ENCODE assay signal across 24 cellular contexts in the genomic region with DNA sequence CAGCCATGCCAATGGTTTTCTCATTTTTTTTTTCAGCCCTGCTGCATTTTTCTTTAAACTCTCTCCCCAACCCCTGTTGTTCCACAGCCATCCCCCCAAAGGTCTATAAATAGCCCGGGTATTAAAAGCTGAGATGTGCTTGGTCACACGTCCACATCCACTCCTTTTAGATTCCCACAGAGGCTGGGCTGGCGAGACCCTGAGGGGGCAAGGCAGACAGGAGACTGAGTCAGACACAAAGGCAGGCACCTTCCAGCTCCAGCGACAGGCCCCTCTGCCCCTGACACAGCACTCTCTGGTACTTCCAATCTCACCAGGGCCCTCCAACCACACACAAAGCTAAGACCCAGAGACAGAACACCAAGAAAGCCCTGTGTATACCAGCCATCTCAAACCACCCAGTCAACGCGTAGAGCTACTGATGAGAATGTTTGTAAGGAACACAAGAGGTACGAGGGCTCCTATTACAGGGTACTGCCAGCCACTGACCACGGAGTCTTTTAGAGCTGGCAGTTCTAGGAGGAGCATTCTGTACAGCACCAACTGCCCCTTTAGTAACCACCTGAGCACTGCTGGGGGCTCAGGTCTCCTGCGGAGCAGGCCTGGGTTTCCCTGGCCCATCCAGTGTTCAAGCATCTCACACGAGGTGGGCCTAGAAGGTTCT.
A peak's percentile ranks its signal among the peaks of the same experiment; 100 is the strongest.
DNase-seq lines count a peak whose midpoint lies in the region; ATAC-seq and TF ChIP-seq lines count a peak whose summit lies in the region.
"Had no signal": no experiment of that assay in that cellular context is flagged by ENCODE, and none has a peak within 500 bp of the region (broad histone marks: within the 10 kb centered on the region; RNA-seq: fewer than 3 reads in every experiment).

No MANE protein-coding gene starts in this region.

- TF ChIP-seq POLR2A in heart left ventricle (IDR thresholded peaks at IDR 0.05) = no peak

- ATAC-seq in heart left ventricle = peak in 2 of 4 donors; percentile 25 to 36
- no peak for ATAC-seq in Right ventricle myocardium inferior
- no peak for ATAC-seq in HG02852 (IDR thresholded peaks at IDR 0.05; ENCODE audit: unreplicated experiment)
- ATAC-seq: natural killer cell had no signal

- H3K27me3 ChIP-seq in heart left ventricle (no peaks in the 10 kb centered on the region), endodermal cell (ENCODE audit: control insufficient read depth, insufficient read depth, low read length, poor library complexity, severe bottlenecking) (no peaks in the 10 kb centered on the region)
- H3K27me3 ChIP-seq: Peyer's patch, sigmoid colon, transverse colon had no signal

- peaks cover 0 to 26% (median 14%) of the 10 kb centered on the region in 9 donors for H3K36me3 ChIP-seq in heart left ventricle
- peaks cover 36% of the 10 kb centered on the region for H3K36me3 ChIP-seq in endodermal cell (ENCODE audit: control insufficient read depth, insufficient read depth, low read length)
- H3K36me3 ChIP-seq: transverse colon had no signal

- H3K4me1 ChIP-seq in heart left ventricle (peaks cover 0 to 71% (median 25%) of the 10 kb centered on the region in 12 donors), endodermal cell (ENCODE audit: control insufficient read depth, insufficient read depth, low read length) (no peaks in the 10 kb centered on the region)
- H3K4me1 ChIP-seq: HAP-1 had no signal

- intact Hi-C loops in heart left ventricle (cut with DNase I) (no loop called here), Right ventricle myocardium inferior (cut with DNase I) (no loop called here)

- H3K27me3 Mint-ChIP-seq in endodermal cell (ENCODE audit: insufficient read depth) = no peaks in the 10 kb centered on the region
- H3K27me3 Mint-ChIP-seq in neural crest cell (ENCODE audit: low read depth) = no peaks in the 10 kb centered on the region

- H3K27ac ChIP-seq in heart left ventricle = peak overlapping the region in 10 of 12 donors; percentile 7 to 83 (median 56)
- H3K27ac ChIP-seq in endodermal cell (ENCODE audit: low read depth, low read length) = peak overlapping the region; percentile 22
- H3K27ac ChIP-seq: C4-2B, Peyer's patch, sigmoid colon, transverse colon had no signal

- WGBS in heart left ventricle, 4 donors = 56 to 73% (median 67%) methylated on average over 8 to 10 of the region's 10 CpGs
- 84 to 97% methylated on average over 5 to 10 of the region's 10 CpGs for WGBS in endodermal cell (ENCODE audit: insufficient coverage in 1 of 2, insufficient read length in 1 of 2), 2 experiments

- H3K36me3 Mint-ChIP-seq in endodermal cell (ENCODE audit: low read depth) (peaks cover 14% of the 10 kb centered on the region), neural crest cell (ENCODE audit: low read depth) (peaks cover 15% of the 10 kb centered on the region)
- H3K36me3 Mint-ChIP-seq: activated naive CD8-positive, alpha-beta T cell; natural killer cell had no signal

- TF ChIP-seq CTCF in heart left ventricle (IDR thresholded peaks at IDR 0.05) (no peak), endodermal cell (conservative IDR thresholded peaks at IDR 0.05) (no peak), neural crest cell (conservative IDR thresholded peaks at IDR 0.05) (no peak)

- H3K9me3 ChIP-seq in heart left ventricle (peaks cover 0 to 8% (median 0%) of the 10 kb centered on the region in 12 donors), endodermal cell (ENCODE audit: control insufficient read depth, low read length) (peaks cover 13% of the 10 kb centered on the region)
- H3K9me3 ChIP-seq: HAP-1, Peyer's patch, sigmoid colon, transverse colon had no signal

- H3K4me1 Mint-ChIP-seq in endodermal cell (peaks cover 12% of the 10 kb centered on the region), neural crest cell (peaks cover 27% of the 10 kb centered on the region)
- H3K4me1 Mint-ChIP-seq: natural killer cell had no signal

- no peaks in the 10 kb centered on the region for H3K9me3 Mint-ChIP-seq in endodermal cell
- H3K9me3 Mint-ChIP-seq in neural crest cell = peaks cover 7% of the 10 kb centered on the region
- H3K9me3 Mint-ChIP-seq: natural killer cell had no signal

- DNase-seq in heart left ventricle (no peak), Right ventricle myocardium inferior (ENCODE audit: missing footprints) (no peak), endodermal cell (peak; percentile 46), neural crest cell (ENCODE audit: low read depth, low spot score) (no peak), NCI-H1694 (lab: John Stamatoyannopoulos, UW) (no peak), retina (no peak), GF-D8 (lab: John Stamatoyannopoulos, UW) (no peak)
- DNase-seq: activated CD4-positive, alpha-beta T cell treated with anti-CD3 and anti-CD28 coated beads for 4 hours; Calu3; effector CD4-positive, alpha-beta T cell; foreskin fibroblast; natural killer cell; NCI-H146; NCI-H2171 treated with DMSO at 0.1 percent for 48 hours; NCI-H524 treated with DMSO at 0.1 percent for 48 hours; Peyer's patch; sigmoid colon; stimulated activated CD8-positive, alpha-beta memory T cell treated with anti-CD3 and anti-CD28 coated beads, Interleukin-4, amount 100 ng/mL, for 48 hours; transverse colon had no signal

- H3K4me3 Mint-ChIP-seq in endodermal cell (no peak overlapping the region), neural crest cell (no peak overlapping the region)
- H3K4me3 Mint-ChIP-seq: activated naive CD8-positive, alpha-beta T cell; mesothelial cell of epicardium; natural killer cell had no signal

- H3K27ac Mint-ChIP-seq in endodermal cell = peak overlapping the region; percentile 44
- H3K27ac Mint-ChIP-seq in neural crest cell (ENCODE audit: unreplicated experiment) = peak overlapping the region; percentile 66
- H3K27ac Mint-ChIP-seq: activated naive CD8-positive, alpha-beta T cell; mesothelial cell of epicardium; natural killer cell had no signal

- H3K9ac ChIP-seq in endodermal cell (ENCODE audit: extremely low read depth, low read length, poor library complexity, severe bottlenecking) = no peak overlapping the region

- no peak overlapping the region for H3K4me3 ChIP-seq in heart left ventricle
- H3K4me3 ChIP-seq in endodermal cell (ENCODE audit: low read length) = no peak overlapping the region
- H3K4me3 ChIP-seq: HAP-1, Peyer's patch, sigmoid colon, transverse colon had no signal
